1 cellular context compared by ENCODE assay signal in genomic region chr11:8689726-8690255, GRCh38.
TF ChIP-seq lines count a peak whose summit lies in the region.

No MANE protein-coding gene starts in this region.

TF ChIP-seq in SK-N-SH, 30 proteins besides CTCF, POLR2A, EP300 and RAD21 (continued from another document):
- TF ChIP-seq USF1 (IDR thresholded peaks at IDR 0.05; ENCODE audit: borderline replicate concordance, low read depth) (no peak), TCF12 (IDR thresholded peaks at IDR 0.05) (no peak), SMC3 (IDR thresholded peaks at IDR 0.05; ENCODE audit: low read depth, low read length) (no peak), GABPA (IDR thresholded peaks at IDR 0.05; ENCODE audit: low read depth) (no peak)
TF ChIP-seq in SK-N-SH: peak in this region for 0.
